Comparison of ENCODE assay signal across 15 cellular contexts in genomic region chr20:16571333-16571732, GRCh38. TPM values are rescaled to one million over a fixed set of nuclear protein-coding genes. Genes with fewer than 3 reads are reported as not detected.
DNase-seq lines count a peak whose midpoint lies in the region; ATAC-seq and TF ChIP-seq lines count a peak whose summit lies in the region.
"Had no signal": no experiment of that assay in that cellular context is flagged by ENCODE, and none has a peak within 500 bp of the region (broad histone marks: within the 10 kb centered on the region; RNA-seq: fewer than 3 reads in every experiment).

No MANE protein-coding gene starts in this region.

- ATAC-seq in PC-3 (no peak), left colon (no peak)

- POLR2A ChIA-PET in PC-3 (lab: Charles Lee; ENCODE audit: unreplicated experiment) = no interaction called here

- TF ChIP-seq RAD21 in neural cell (conservative IDR thresholded peaks at IDR 0.05) = no peak

- intact Hi-C loops in PC-3 (cut with micrococcal nuclease) (loop anchor here (10.0 kb wide), 2 partner anchors 163 to 193 kb away; partner anchors contain the start of gene SNRPB2), ascending aorta (cut with DNase I) (loop anchor here (5.0 to 10.0 kb wide), 2 partner anchors 1113 to 1566 kb away; partner anchors contain the start of genes KAT14, PET117 and RRBP1), left colon (cut with DNase I, micrococcal nuclease) (loop anchor here in 1 of 2 donors (10.0 kb wide), 1 partner anchor 163 kb away; the partner anchor contains the start of gene SNRPB2)

- no peak for TF ChIP-seq EP300 in neural cell (conservative IDR thresholded peaks at IDR 0.05; ENCODE audit: poor library complexity, severe bottlenecking)

- H2AFZ ChIP-seq in PC-3 (ENCODE audit: low read length) (no peak overlapping the region), neural cell (ENCODE audit: low read depth, low read length) (no peak overlapping the region)

- H3K9me3 ChIP-seq in BLaER1 treated with 17β-estradiol and CSF1 and Interleukin-3, amounts not matched to agents 10 nM and 100 nM (replicated peaks in 1 of 11) = no peaks in the 10 kb centered on the region
- no peaks in the 10 kb centered on the region for H3K9me3 ChIP-seq in PC-3 (ENCODE audit: low read length)
- H3K9me3 ChIP-seq in esophagus (ENCODE audit: control insufficient read depth in 2 of 2, insufficient read depth in 1 of 2, low read depth in 1 of 2, low read length in 1 of 2) = no peaks in the 10 kb centered on the region
- H3K9me3 ChIP-seq in neural cell (ENCODE audit: low read length) = no peaks in the 10 kb centered on the region
- H3K9me3 ChIP-seq in ascending aorta = no peaks in the 10 kb centered on the region

- H3K9me2 ChIP-seq in PC-3 (replicated peaks; ENCODE audit: low read length) = no peaks in the 10 kb centered on the region; the same call in 1 of the 2 replicates
- H3K9me2 ChIP-seq in neural cell (ENCODE audit: insufficient read depth, low read length) = no peaks in the 10 kb centered on the region

- H3K4me3 ChIP-seq in BLaER1 treated with 17β-estradiol and CSF1 and Interleukin-3, amounts not matched to agents 10 nM and 100 nM = peak overlapping the region in 2 of 10 experiments; percentile 80 to 81; a peak in 2 of 20 replicates
- H3K4me3 ChIP-seq in PC-3 (ENCODE audit: low read length) (no peak overlapping the region), esophagus (ENCODE audit: low read depth in 1 of 2, low read length in 2 of 2) (peak overlapping the region in 1 of 2 donors; percentile 26), neural cell (ENCODE audit: low read length) (peak overlapping the region; percentile 1), ascending aorta (peak overlapping the region in 1 of 2 donors; percentile 62)

- H4K20me1 ChIP-seq in BLaER1 treated with 17β-estradiol and CSF1 and Interleukin-3, amounts not matched to agents 10 nM and 100 nM = no peaks in the 10 kb centered on the region
- H4K20me1 ChIP-seq in PC-3 (ENCODE audit: low read length) = no peaks in the 10 kb centered on the region
- H4K20me1 ChIP-seq in neural cell (ENCODE audit: insufficient read depth) = no peaks in the 10 kb centered on the region

- H3K27ac ChIP-seq in BLaER1 treated with 17β-estradiol and CSF1 and Interleukin-3, amounts not matched to agents 10 nM and 100 nM = no peak overlapping the region
- H3K27ac ChIP-seq in PC-3 (ENCODE audit: low read length) = no peak overlapping the region
- peak overlapping the region; percentile 0 to 55 for H3K27ac ChIP-seq in esophagus (ENCODE audit: low read depth in 2 of 2, low read length in 1 of 2)
- no peak overlapping the region for H3K27ac ChIP-seq in neural cell (ENCODE audit: low read length)
- H3K27ac ChIP-seq in ascending aorta = no peak overlapping the region

- H3F3A ChIP-seq in PC-3 (ENCODE audit: low read length, unreplicated experiment) (no peaks in the 10 kb centered on the region), neural cell (ENCODE audit: insufficient read depth, low read length, poor library complexity, severe bottlenecking) (no peaks in the 10 kb centered on the region)

- no TSS peak for BruUV-seq in PC-3 (replicated peaks; lab: Mats Ljungman, UMichigan)

- peak overlapping the region; percentile 53 to 95 (median 91) for H3K4me2 ChIP-seq in BLaER1 treated with 17β-estradiol and CSF1 and Interleukin-3, amounts not matched to agents 10 nM and 100 nM
- 0 out of 2 replicates have a peak overlapping the region, but pooled peaks have one; percentile 5 for H3K4me2 ChIP-seq in PC-3 (ENCODE audit: low read length)
- H3K4me2 ChIP-seq in neural cell (ENCODE audit: low read length) = no peak overlapping the region

- H3K27me3 ChIP-seq in BLaER1 treated with 17β-estradiol and CSF1 and Interleukin-3, amounts not matched to agents 10 nM and 100 nM = no peaks in the 10 kb centered on the region
- no peaks in the 10 kb centered on the region for H3K27me3 ChIP-seq in PC-3 (ENCODE audit: low read length)
- no peaks in the 10 kb centered on the region for H3K27me3 ChIP-seq in esophagus (ENCODE audit: control insufficient read depth in 1 of 2, insufficient read depth in 2 of 2, low read length in 2 of 2)
- H3K27me3 ChIP-seq in neural cell (ENCODE audit: insufficient read depth, low read depth, low read length) = peaks cover 3% of the 10 kb centered on the region
- H3K27me3 ChIP-seq in ascending aorta = no peaks in the 10 kb centered on the region

- peaks cover 0 to 6% (median 0%) of the 10 kb centered on the region in 11 experiments; a peak in 1 of 22 replicates for H3K36me3 ChIP-seq in BLaER1 treated with 17β-estradiol and CSF1 and Interleukin-3, amounts not matched to agents 10 nM and 100 nM
- H3K36me3 ChIP-seq in PC-3 (ENCODE audit: low read depth, low read length) (no peaks in the 10 kb centered on the region), esophagus (ENCODE audit: control insufficient read depth in 2 of 2, insufficient read depth in 2 of 2, low read length in 1 of 2) (no peaks in the 10 kb centered on the region), neural cell (ENCODE audit: insufficient read depth, low read length) (no peaks in the 10 kb centered on the region), ascending aorta (no peaks in the 10 kb centered on the region)

- DNase-seq in PC-3 (no peak), ascending aorta (ENCODE audit: low spot score in 2 of 2) (no peak), HuH-7.5 (ENCODE audit: low spot score) (no peak), left colon (no peak), cerebellum (ENCODE audit: low spot score) (no peak)
- DNase-seq: COR-L47, H7, NCI-H1436, NCI-H2029 treated with DMSO at 0.1 percent for 48 hours, NCI-H2227 treated with DMSO at 0.1 percent for 48 hours, NCI-H526 treated with DMSO at 0.1 percent for 48 hours, OCI-M1 had no signal

- no peak for TF ChIP-seq CTCF in PC-3 (conservative IDR thresholded peaks at IDR 0.05; ENCODE audit: low read depth, low read length)
- no peak for TF ChIP-seq CTCF in neural cell (IDR thresholded peaks at IDR 0.05; ENCODE audit: poor library complexity, severe bottlenecking)
- no peak for TF ChIP-seq CTCF in ascending aorta (IDR thresholded peaks at IDR 0.05)

- CTCF ChIA-PET in PC-3 (lab: Charles Lee) = no interaction called here

- peaks cover 47 to 87% (median 83%) of the 10 kb centered on the region in 10 experiments for H3K4me1 ChIP-seq in BLaER1 treated with 17β-estradiol and CSF1 and Interleukin-3, amounts not matched to agents 10 nM and 100 nM
- H3K4me1 ChIP-seq in PC-3 (ENCODE audit: insufficient read depth, low read length) (peaks cover 24% of the 10 kb centered on the region), esophagus (ENCODE audit: control insufficient read depth in 2 of 2, insufficient read depth in 2 of 2, low read length in 1 of 2) (peaks cover 3 to 8% of the 10 kb centered on the region in 2 donors), ascending aorta (peaks cover 0 to 4% of the 10 kb centered on the region in 2 donors)

- 55 to 74% methylated on average over 5 of the region's 5 CpGs for WGBS in esophagus, 2 donors

- peaks cover 36% of the 10 kb centered on the region for H3K79me2 ChIP-seq in PC-3 (ENCODE audit: low read length)
- peaks cover 2% of the 10 kb centered on the region for H3K79me2 ChIP-seq in neural cell (replicated peaks; ENCODE audit: insufficient read depth, low read length)

- no peak overlapping the region for H3K9ac ChIP-seq in BLaER1 treated with 17β-estradiol and CSF1 and Interleukin-3, amounts not matched to agents 10 nM and 100 nM
- H3K9ac ChIP-seq in PC-3 (ENCODE audit: low read length) (no peak overlapping the region), neural cell (ENCODE audit: low read length) (no peak overlapping the region)

TF ChIP-seq in neural cell, 6 proteins besides CTCF, POLR2A, EP300 and RAD21:
- TF ChIP-seq SMC3 (conservative IDR thresholded peaks at IDR 0.05; ENCODE audit: poor library complexity) (no peak), MXI1 (conservative IDR thresholded peaks at IDR 0.05; ENCODE audit: poor library complexity, severe bottlenecking) (no peak), TAF1 (IDR thresholded peaks at IDR 0.05; ENCODE audit: low read depth) (no peak), EZH2 (IDR thresholded peaks at IDR 0.05; ENCODE audit: borderline replicate concordance, insufficient read depth, low read length, poor library complexity, severe bottlenecking) (no peak), POLR2AphosphoS5 (IDR thresholded peaks at IDR 0.05) (no peak), REST (IDR thresholded peaks at IDR 0.05; ENCODE audit: borderline replicate concordance) (no peak)

RNA-seq across cellular contexts. Expression of gene KIF16B, which starts 1.9 kb away (rescaled TPM):
- total RNA-seq in PC-3 (2014; rRNA removed) = 11.1 and 12.7 TPM in 2 replicates
- polyA plus RNA-seq in esophagus = 1 to 10 TPM; 5.2 to 7.3 TPM
- 3.0 and 3.8 TPM in 2 replicates for polyA plus RNA-seq in neural cell
- polyA minus RNA-seq in neural cell = 15.6 and 18.6 TPM in 2 replicates
- total RNA-seq in ascending aorta = 6.3 TPM
- 10 to 100 TPM; 66.9 to 71.1 TPM for total RNA-seq in left colon
- total RNA-seq in cerebellum = 12.5 TPM

Comparison
In these comparisons a context has a peak if more than half of its experiments do, and no peak if none do; other contexts are left out.
1. H3K27ac ChIP-seq: peak in esophagus (2 of 2); none in BLaER1 treated with 17β-estradiol and CSF1 and Interleukin-3, amounts not matched to agents 10 nM and 100 nM (0 of 11), PC-3 (single experiment), neural cell (single experiment) and ascending aorta (0 of 2).